13 cellular contexts compared by ENCODE assay signal in genomic region chr4:7852568-7853185, GRCh38.
DNase-seq lines count a peak whose midpoint lies in the region; ATAC-seq and TF ChIP-seq lines count a peak whose summit lies in the region.
"Had no signal": no experiment of that assay in that cellular context is flagged by ENCODE, and none has a peak within 500 bp of the region (broad histone marks: within the 10 kb centered on the region; RNA-seq: fewer than 3 reads in every experiment).

No MANE protein-coding gene starts in this region.

- H3K4me1 ChIP-seq in effector memory CD4-positive, alpha-beta T cell (ENCODE audit: control insufficient read depth, insufficient read depth, low read length, poor library complexity, severe bottlenecking): peaks cover 49% of the 10 kb centered on the region
- H3K4me1 ChIP-seq in H9 (ENCODE audit: insufficient read depth, low read length) (no peaks in the 10 kb centered on the region; the same call in 1 of the 2 replicates), adrenal gland (replicated peaks in 1 of 2) (no peaks in the 10 kb centered on the region)

- no peak overlapping the region for H2AK5ac ChIP-seq in H9 (ENCODE audit: insufficient read length, low read length)

- H3K9me3 ChIP-seq in effector memory CD4-positive, alpha-beta T cell (ENCODE audit: control insufficient read depth, low read length): no peaks in the 10 kb centered on the region
- no peaks in the 10 kb centered on the region for H3K9me3 ChIP-seq in H9 (ENCODE audit: control insufficient read depth, low read depth, low read length)
- no peaks in the 10 kb centered on the region for H3K9me3 ChIP-seq in adrenal gland (replicated peaks in 1 of 3)

- no peaks in the 10 kb centered on the region for H3K79me2 ChIP-seq in H9 (ENCODE audit: insufficient read depth, low read length)

- no peaks in the 10 kb centered on the region for H3K9me3 Mint-ChIP-seq in T-cell
- no peaks in the 10 kb centered on the region for H3K9me3 Mint-ChIP-seq in H9

- no peak overlapping the region for H3K23ac ChIP-seq in H9 (ENCODE audit: insufficient read length, low read depth, low read length)

- ATAC-seq in T-cell (replicated peaks in 1 of 4): no peak

- peak overlapping the region; percentile 87 for H3K27ac ChIP-seq in effector memory CD4-positive, alpha-beta T cell (ENCODE audit: insufficient read depth, low read length, poor library complexity, severe bottlenecking)
- H3K27ac ChIP-seq in H9 (ENCODE audit: insufficient read length, low read depth, low read length) (no peak overlapping the region), adrenal gland (no peak overlapping the region)

- no peak overlapping the region for H4K8ac ChIP-seq in H9 (replicated peaks; ENCODE audit: insufficient read length, low read depth, low read length)

- CTCF ChIA-PET in T-cell (lab: Charles Lee): no interaction called here

- no peaks in the 10 kb centered on the region for H3K36me3 ChIP-seq in effector memory CD4-positive, alpha-beta T cell (ENCODE audit: control insufficient read depth, insufficient read depth, low read length)
- H3K36me3 ChIP-seq in adrenal gland (replicated peaks in 1 of 2): no peaks in the 10 kb centered on the region

- H3K27ac Mint-ChIP-seq in T-cell: peak overlapping the region; percentile 86 to 94
- no peak overlapping the region for H3K27ac Mint-ChIP-seq in H9

- TF ChIP-seq CTCF in H9 (conservative IDR thresholded peaks at IDR 0.05): no peak
- no peak for TF ChIP-seq CTCF in adrenal gland (IDR thresholded peaks at IDR 0.05)

- H3T11ph ChIP-seq in H9 (ENCODE audit: low read length): no peak overlapping the region

- no peaks in the 10 kb centered on the region for H3K23me2 ChIP-seq in H9 (ENCODE audit: insufficient read length, low read depth, low read length, poor library complexity, severe bottlenecking)

- no peak overlapping the region for H2BK5ac ChIP-seq in H9 (ENCODE audit: insufficient read length, low read length)

- no CpG with 5 or more reads among the region's 12 CpGs for WGBS in H9 (ENCODE audit: extremely low coverage, insufficient read length, low lambda C conversion rate)
- 83 to 91% (median 87%) methylated on average over 12 of the region's 12 CpGs for WGBS in adrenal gland, 4 donors

- H3K27me3 Mint-ChIP-seq in T-cell (peaks cover 0 to 2% of the 10 kb centered on the region in 2 donors), H9 (ENCODE audit: low read depth) (no peaks in the 10 kb centered on the region)

- H3K14ac ChIP-seq in H9 (ENCODE audit: insufficient read depth, low read length): no peak overlapping the region

- H3K27me3 ChIP-seq in effector memory CD4-positive, alpha-beta T cell (replicated peaks; ENCODE audit: control insufficient read depth, insufficient read depth, low read length, poor library complexity, severe bottlenecking): no peaks in the 10 kb centered on the region
- H3K27me3 ChIP-seq in H9 (ENCODE audit: insufficient read depth, low read length) (no peaks in the 10 kb centered on the region), adrenal gland (no peaks in the 10 kb centered on the region)

- H3K36me3 Mint-ChIP-seq in T-cell (peaks cover 16% of the 10 kb centered on the region), H9 (ENCODE audit: insufficient read depth in 1 of 3, low read depth in 3 of 3) (peaks cover 0 to 15% (median 6%) of the 10 kb centered on the region in 3 experiments; a peak in 5 of 7 replicates)

- H4K20me1 ChIP-seq in H9 (ENCODE audit: control insufficient read depth, insufficient read depth, insufficient read length): no peaks in the 10 kb centered on the region

- H3K56ac ChIP-seq in H9 (ENCODE audit: insufficient read length, low read depth, low read length): no peak overlapping the region

- no peak overlapping the region for H3K18ac ChIP-seq in H9 (ENCODE audit: insufficient read length, low read depth, low read length)

- TF ChIP-seq POLR2A in adrenal gland (IDR thresholded peaks at IDR 0.05): no peak

- H3K4me3 Mint-ChIP-seq in T-cell (no peak overlapping the region), H9 (no peak overlapping the region)

- H2BK120ac ChIP-seq in H9 (ENCODE audit: low read depth, low read length, poor library complexity, severe bottlenecking): no peak overlapping the region

- no peak overlapping the region for H2AFZ ChIP-seq in H9 (ENCODE audit: low read length)

- no peak overlapping the region for H2BK20ac ChIP-seq in H9 (ENCODE audit: low read depth, low read length, poor library complexity, severe bottlenecking)

- no peaks in the 10 kb centered on the region for H3K79me1 ChIP-seq in H9 (ENCODE audit: insufficient read depth, low read depth, low read length, poor library complexity, severe bottlenecking)

- DNase-seq in activated T-cell treated with anti-CD3 and anti-CD28 coated beads, Interleukin-2, amount 50 U/mL, for 48 hours: peak; percentile 62 to 64
- DNase-seq in activated T-cell treated with anti-CD3 and anti-CD28 coated beads, Interleukin-2, amount 50 U/mL, for 1 hour: no peak
- DNase-seq in T-cell: no peak
- DNase-seq in effector memory CD4-positive, alpha-beta T cell: no peak
- DNase-seq in renal cortical epithelial cell (ENCODE audit: low read depth): peak; percentile 57
- DNase-seq in NCI-H446 treated with DMSO at 0.1 percent for 48 hours (lab: John Stamatoyannopoulos, UW): no peak
- no peak for DNase-seq in H9
- no peak for DNase-seq in adrenal gland
- DNase-seq: GF-D8, hippocampal formation, midbrain, NCI-H1417 treated with DMSO at 0.1 percent for 48 hours, NCI-H774 had no signal

- POLR2A ChIA-PET in T-cell (lab: Charles Lee): no interaction called here

- no peak overlapping the region for H3K4ac ChIP-seq in H9 (ENCODE audit: low read depth, low read length)

- no peak overlapping the region for H3K4me3 ChIP-seq in effector memory CD4-positive, alpha-beta T cell (ENCODE audit: insufficient read depth, low read depth, low read length, poor library complexity, severe bottlenecking)
- H3K4me3 ChIP-seq in adrenal gland: no peak overlapping the region

- H3K4me2 ChIP-seq in H9 (ENCODE audit: insufficient read depth, insufficient read length, low read length): no peak overlapping the region

- H4K91ac ChIP-seq in H9 (ENCODE audit: insufficient read length, low read depth, low read length): no peak overlapping the region

- intact Hi-C loops in adrenal gland (cut with DNase I): no loop called here

- H3K4me1 Mint-ChIP-seq in T-cell: peaks cover 45 to 95% (median 78%) of the 10 kb centered on the region in 3 donors
- peaks cover 4 to 19% of the 10 kb centered on the region in 2 experiments for H3K4me1 Mint-ChIP-seq in H9

- H2BK15ac ChIP-seq in H9 (ENCODE audit: low read depth, low read length): no peak overlapping the region

- no peak overlapping the region for H4K5ac ChIP-seq in H9 (ENCODE audit: insufficient read length, low read depth, low read length)

- no peak overlapping the region for H3K9ac ChIP-seq in H9 (ENCODE audit: extremely low read depth, insufficient read length, low read length)

- no peak overlapping the region for H2BK12ac ChIP-seq in H9 (ENCODE audit: insufficient read length, low read depth, low read length)

Comparison
In these comparisons a context has a peak if more than half of its experiments do, and no peak if none do; other contexts are left out.
1. DNase-seq: peak in activated T-cell treated with anti-CD3 and anti-CD28 coated beads, Interleukin-2, amount 50 U/mL, for 48 hours (2 of 2) and renal cortical epithelial cell (single experiment); none in activated T-cell treated with anti-CD3 and anti-CD28 coated beads, Interleukin-2, amount 50 U/mL, for 1 hour (single experiment), T-cell (0 of 34), effector memory CD4-positive, alpha-beta T cell (0 of 3), NCI-H446 treated with DMSO at 0.1 percent for 48 hours (single experiment), H9 (single experiment) and adrenal gland (0 of 7).
2. H3K27ac Mint-ChIP-seq: peak in T-cell (2 of 2); none in H9 (0 of 3).